Comparison of ENCODE assay signal across 1 cellular context in genomic region chr1:8259498-8260290, GRCh38.
TF ChIP-seq lines count a peak whose summit lies in the region.

No MANE protein-coding gene starts in this region.

TF ChIP-seq in HepG2, 621 proteins besides CTCF, POLR2A, EP300 and RAD21 (continued from another document and continues in another):
- TF ChIP-seq RBAK (CRISPR knock-in tag; IDR thresholded peaks at IDR 0.05) = no peak
- TF ChIP-seq, protein P1, sequence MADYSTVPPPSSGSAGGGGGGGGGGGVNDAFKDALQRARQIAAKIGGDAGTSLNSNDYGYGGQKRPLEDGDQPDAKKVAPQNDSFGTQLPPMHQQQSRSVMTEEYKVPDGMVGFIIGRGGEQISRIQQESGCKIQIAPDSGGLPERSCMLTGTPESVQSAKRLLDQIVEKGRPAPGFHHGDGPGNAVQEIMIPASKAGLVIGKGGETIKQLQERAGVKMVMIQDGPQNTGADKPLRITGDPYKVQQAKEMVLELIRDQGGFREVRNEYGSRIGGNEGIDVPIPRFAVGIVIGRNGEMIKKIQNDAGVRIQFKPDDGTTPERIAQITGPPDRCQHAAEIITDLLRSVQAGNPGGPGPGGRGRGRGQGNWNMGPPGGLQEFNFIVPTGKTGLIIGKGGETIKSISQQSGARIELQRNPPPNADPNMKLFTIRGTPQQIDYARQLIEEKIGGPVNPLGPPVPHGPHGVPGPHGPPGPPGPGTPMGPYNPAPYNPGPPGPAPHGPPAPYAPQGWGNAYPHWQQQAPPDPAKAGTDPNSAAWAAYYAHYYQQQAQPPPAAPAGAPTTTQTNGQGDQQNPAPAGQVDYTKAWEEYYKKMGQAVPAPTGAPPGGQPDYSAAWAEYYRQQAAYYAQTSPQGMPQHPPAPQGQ (CRISPR knock-in tag; IDR thresholded peaks at IDR 0.05; ENCODE audit: borderline replicate concordance) = no peak
- no peak for TF ChIP-seq AGO2 (optimal IDR thresholded peaks at IDR 0.05; ENCODE audit: low read depth, low read length)
- no peak for TF ChIP-seq BHLHE40 (IDR thresholded peaks at IDR 0.05; ENCODE audit: low read length)
- no peak for TF ChIP-seq MTA3 (CRISPR knock-in tag; IDR thresholded peaks at IDR 0.05)
- no peak for TF ChIP-seq ELF4 (CRISPR knock-in tag; IDR thresholded peaks at IDR 0.05; ENCODE audit: borderline replicate concordance)
- peak; percentile 96; the same call in 1 of the 2 replicates for TF ChIP-seq CHD4 (IDR thresholded peaks at IDR 0.05; ENCODE audit: borderline replicate concordance, low read length)
- TF ChIP-seq ZNF772 (CRISPR knock-in tag; IDR thresholded peaks at IDR 0.05) = no peak
- TF ChIP-seq ETS1 (CRISPR knock-in tag; IDR thresholded peaks at IDR 0.05) = no peak
- TF ChIP-seq ZBTB3 (CRISPR knock-in tag; IDR thresholded peaks at IDR 0.05; ENCODE audit: borderline replicate concordance, low read depth) = no peak
- no peak for TF ChIP-seq THYN1 (CRISPR knock-in tag; IDR thresholded peaks at IDR 0.05; ENCODE audit: borderline replicate concordance, low read depth)
- no peak for TF ChIP-seq AGO1 (IDR thresholded peaks at IDR 0.05; ENCODE audit: low read depth, low read length, poor library complexity, severe bottlenecking)
- TF ChIP-seq ZNF761 (CRISPR knock-in tag; conservative IDR thresholded peaks at IDR 0.05) = no peak
- no peak for TF ChIP-seq ZNF17 (CRISPR knock-in tag; IDR thresholded peaks at IDR 0.05)
- no peak for TF ChIP-seq TBX2 (CRISPR knock-in tag; IDR thresholded peaks at IDR 0.05; ENCODE audit: borderline replicate concordance)
- no peak for TF ChIP-seq HNRNPLL (IDR thresholded peaks at IDR 0.05; ENCODE audit: low read depth, low read length, poor library complexity, severe bottlenecking)
- TF ChIP-seq, protein P2, sequence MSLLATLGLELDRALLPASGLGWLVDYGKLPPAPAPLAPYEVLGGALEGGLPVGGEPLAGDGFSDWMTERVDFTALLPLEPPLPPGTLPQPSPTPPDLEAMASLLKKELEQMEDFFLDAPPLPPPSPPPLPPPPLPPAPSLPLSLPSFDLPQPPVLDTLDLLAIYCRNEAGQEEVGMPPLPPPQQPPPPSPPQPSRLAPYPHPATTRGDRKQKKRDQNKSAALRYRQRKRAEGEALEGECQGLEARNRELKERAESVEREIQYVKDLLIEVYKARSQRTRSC (CRISPR knock-in tag; IDR thresholded peaks at IDR 0.05; ENCODE audit: low read depth) = no peak
- TF ChIP-seq, protein P3, sequence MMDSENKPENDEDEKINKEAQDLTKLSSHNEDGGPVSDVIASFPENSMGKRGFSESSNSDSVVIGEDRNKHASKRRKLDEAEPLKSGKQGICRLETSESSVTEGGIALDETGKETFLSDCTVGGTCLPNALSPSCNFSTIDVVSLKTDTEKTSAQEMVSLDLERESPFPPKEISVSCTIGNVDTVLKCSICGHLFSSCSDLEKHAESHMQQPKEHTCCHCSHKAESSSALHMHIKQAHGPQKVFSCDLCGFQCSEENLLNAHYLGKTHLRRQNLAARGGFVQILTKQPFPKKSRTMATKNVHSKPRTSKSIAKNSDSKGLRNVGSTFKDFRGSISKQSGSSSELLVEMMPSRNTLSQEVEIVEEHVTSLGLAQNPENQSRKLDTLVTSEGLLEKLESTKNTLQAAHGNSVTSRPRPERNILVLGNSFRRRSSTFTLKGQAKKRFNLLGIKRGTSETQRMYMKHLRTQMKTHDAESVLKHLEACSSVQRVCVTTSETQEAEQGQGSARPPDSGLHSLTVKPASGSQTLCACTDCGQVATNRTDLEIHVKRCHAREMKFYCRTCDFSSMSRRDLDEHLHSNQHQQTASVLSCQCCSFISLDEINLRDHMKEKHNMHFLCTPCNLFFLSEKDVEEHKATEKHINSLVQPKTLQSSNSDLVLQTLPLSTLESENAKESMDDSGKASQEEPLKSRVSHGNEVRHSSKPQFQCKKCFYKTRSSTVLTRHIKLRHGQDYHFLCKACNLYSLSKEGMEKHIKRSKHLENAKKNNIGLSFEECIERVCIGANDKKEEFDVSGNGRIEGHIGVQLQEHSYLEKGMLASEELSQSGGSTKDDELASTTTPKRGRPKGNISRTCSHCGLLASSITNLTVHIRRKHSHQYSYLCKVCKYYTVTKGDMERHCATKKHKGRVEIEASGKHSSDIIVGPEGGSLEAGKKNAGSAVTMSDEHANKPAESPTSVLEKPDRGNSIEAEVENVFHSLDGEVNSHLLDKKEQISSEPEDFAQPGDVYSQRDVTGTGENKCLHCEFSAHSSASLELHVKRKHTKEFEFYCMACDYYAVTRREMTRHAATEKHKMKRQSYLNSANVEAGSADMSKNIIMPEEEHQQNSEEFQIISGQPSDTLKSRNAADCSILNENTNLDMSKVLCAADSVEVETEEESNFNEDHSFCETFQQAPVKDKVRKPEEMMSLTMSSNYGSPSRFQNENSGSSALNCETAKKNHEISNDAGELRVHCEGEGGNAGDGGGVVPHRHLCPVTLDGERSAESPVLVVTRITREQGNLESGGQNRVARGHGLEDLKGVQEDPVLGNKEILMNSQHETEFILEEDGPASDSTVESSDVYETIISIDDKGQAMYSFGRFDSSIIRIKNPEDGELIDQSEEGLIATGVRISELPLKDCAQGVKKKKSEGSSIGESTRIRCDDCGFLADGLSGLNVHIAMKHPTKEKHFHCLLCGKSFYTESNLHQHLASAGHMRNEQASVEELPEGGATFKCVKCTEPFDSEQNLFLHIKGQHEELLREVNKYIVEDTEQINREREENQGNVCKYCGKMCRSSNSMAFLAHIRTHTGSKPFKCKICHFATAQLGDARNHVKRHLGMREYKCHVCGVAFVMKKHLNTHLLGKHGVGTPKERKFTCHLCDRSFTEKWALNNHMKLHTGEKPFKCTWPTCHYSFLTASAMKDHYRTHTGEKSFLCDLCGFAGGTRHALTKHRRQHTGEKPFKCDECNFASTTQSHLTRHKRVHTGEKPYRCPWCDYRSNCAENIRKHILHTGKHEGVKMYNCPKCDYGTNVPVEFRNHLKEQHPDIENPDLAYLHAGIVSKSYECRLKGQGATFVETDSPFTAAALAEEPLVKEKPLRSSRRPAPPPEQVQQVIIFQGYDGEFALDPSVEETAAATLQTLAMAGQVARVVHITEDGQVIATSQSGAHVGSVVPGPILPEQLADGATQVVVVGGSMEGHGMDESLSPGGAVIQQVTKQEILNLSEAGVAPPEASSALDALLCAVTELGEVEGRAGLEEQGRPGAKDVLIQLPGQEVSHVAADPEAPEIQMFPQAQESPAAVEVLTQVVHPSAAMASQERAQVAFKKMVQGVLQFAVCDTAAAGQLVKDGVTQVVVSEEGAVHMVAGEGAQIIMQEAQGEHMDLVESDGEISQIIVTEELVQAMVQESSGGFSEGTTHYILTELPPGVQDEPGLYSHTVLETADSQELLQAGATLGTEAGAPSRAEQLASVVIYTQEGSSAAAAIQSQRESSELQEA (CRISPR knock-in tag; IDR thresholded peaks at IDR 0.05; ENCODE audit: not compliant biosample characterization) = no peak
- no peak for TF ChIP-seq MAZ (IDR thresholded peaks at IDR 0.05; ENCODE audit: borderline replicate concordance, low read depth, low read length)
- no peak for TF ChIP-seq MAZ (CRISPR knock-in tag; IDR thresholded peaks at IDR 0.05; ENCODE audit: low read depth)
- TF ChIP-seq PCBP2 (optimal IDR thresholded peaks at IDR 0.05; ENCODE audit: low read depth, low read length, poor library complexity, severe bottlenecking) = no peak
- TF ChIP-seq TBP (CRISPR knock-in tag; IDR thresholded peaks at IDR 0.05) = no peak
- TF ChIP-seq, protein P4, sequence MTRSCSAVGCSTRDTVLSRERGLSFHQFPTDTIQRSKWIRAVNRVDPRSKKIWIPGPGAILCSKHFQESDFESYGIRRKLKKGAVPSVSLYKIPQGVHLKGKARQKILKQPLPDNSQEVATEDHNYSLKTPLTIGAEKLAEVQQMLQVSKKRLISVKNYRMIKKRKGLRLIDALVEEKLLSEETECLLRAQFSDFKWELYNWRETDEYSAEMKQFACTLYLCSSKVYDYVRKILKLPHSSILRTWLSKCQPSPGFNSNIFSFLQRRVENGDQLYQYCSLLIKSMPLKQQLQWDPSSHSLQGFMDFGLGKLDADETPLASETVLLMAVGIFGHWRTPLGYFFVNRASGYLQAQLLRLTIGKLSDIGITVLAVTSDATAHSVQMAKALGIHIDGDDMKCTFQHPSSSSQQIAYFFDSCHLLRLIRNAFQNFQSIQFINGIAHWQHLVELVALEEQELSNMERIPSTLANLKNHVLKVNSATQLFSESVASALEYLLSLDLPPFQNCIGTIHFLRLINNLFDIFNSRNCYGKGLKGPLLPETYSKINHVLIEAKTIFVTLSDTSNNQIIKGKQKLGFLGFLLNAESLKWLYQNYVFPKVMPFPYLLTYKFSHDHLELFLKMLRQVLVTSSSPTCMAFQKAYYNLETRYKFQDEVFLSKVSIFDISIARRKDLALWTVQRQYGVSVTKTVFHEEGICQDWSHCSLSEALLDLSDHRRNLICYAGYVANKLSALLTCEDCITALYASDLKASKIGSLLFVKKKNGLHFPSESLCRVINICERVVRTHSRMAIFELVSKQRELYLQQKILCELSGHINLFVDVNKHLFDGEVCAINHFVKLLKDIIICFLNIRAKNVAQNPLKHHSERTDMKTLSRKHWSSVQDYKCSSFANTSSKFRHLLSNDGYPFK (CRISPR knock-in tag; IDR thresholded peaks at IDR 0.05; ENCODE audit: borderline replicate concordance) = no peak
- no peak for TF ChIP-seq DBP (CRISPR knock-in tag; IDR thresholded peaks at IDR 0.05; ENCODE audit: not compliant biosample characterization)
- 0 out of 2 replicates have a peak, but pooled peaks have one; percentile 9 for TF ChIP-seq SPEN (CRISPR knock-in tag; IDR thresholded peaks at IDR 0.05; ENCODE audit: low read depth)
- TF ChIP-seq ATRX (CRISPR knock-in tag; IDR thresholded peaks at IDR 0.05; ENCODE audit: borderline replicate concordance) = no peak
- no peak for TF ChIP-seq ZNF33B (CRISPR knock-in tag; IDR thresholded peaks at IDR 0.05)
- no peak for TF ChIP-seq NR2F6 (IDR thresholded peaks at IDR 0.05)
- no peak for TF ChIP-seq NR2F6 (CRISPR knock-in tag; IDR thresholded peaks at IDR 0.05)
- no peak for TF ChIP-seq ZNF264 (CRISPR knock-in tag; IDR thresholded peaks at IDR 0.05)
- peak; percentile 83 for TF ChIP-seq FOSL2 (CRISPR knock-in tag; IDR thresholded peaks at IDR 0.05)
- TF ChIP-seq ZNF44 (CRISPR knock-in tag; IDR thresholded peaks at IDR 0.05) = no peak
- no peak for TF ChIP-seq ZNF768 (CRISPR knock-in tag; IDR thresholded peaks at IDR 0.05)
- no peak for TF ChIP-seq MBNL3 (CRISPR knock-in tag; conservative IDR thresholded peaks at IDR 0.05)
- no peak for TF ChIP-seq RBM39 (IDR thresholded peaks at IDR 0.05; ENCODE audit: low read depth, low read length, poor library complexity, severe bottlenecking)
- no peak for TF ChIP-seq MED1 (CRISPR knock-in tag; IDR thresholded peaks at IDR 0.05)
- TF ChIP-seq HHEX (CRISPR knock-in tag; IDR thresholded peaks at IDR 0.05) = no peak
- no peak; the same call in 1 of the 2 replicates for TF ChIP-seq ZMYM4 (CRISPR knock-in tag; IDR thresholded peaks at IDR 0.05)
- TF ChIP-seq ZNF350 (CRISPR knock-in tag; IDR thresholded peaks at IDR 0.05; ENCODE audit: borderline replicate concordance, low read depth) = peak; percentile 51; the same call in 1 of the 2 replicates
- TF ChIP-seq, protein P5, sequence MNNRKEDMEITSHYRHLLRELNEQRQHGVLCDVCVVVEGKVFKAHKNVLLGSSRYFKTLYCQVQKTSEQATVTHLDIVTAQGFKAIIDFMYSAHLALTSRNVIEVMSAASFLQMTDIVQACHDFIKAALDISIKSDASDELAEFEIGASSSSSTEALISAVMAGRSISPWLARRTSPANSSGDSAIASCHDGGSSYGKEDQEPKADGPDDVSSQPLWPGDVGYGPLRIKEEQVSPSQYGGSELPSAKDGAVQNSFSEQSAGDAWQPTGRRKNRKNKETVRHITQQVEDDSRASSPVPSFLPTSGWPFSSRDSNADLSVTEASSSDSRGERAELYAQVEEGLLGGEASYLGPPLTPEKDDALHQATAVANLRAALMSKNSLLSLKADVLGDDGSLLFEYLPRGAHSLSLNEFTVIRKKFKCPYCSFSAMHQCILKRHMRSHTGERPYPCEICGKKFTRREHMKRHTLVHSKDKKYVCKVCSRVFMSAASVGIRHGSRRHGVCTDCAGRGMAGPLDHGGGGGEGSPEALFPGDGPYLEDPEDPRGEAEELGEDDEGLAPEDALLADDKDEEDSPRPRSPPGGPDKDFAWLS (CRISPR knock-in tag; IDR thresholded peaks at IDR 0.05; ENCODE audit: borderline replicate concordance) = no peak
- TF ChIP-seq ZNF589 (CRISPR knock-in tag; conservative IDR thresholded peaks at IDR 0.05) = no peak
- TF ChIP-seq RXRB (CRISPR knock-in tag; IDR thresholded peaks at IDR 0.05; ENCODE audit: borderline replicate concordance) = 0 out of 2 replicates have a peak, but pooled peaks have one; percentile 10
- TF ChIP-seq FOXJ3 (CRISPR knock-in tag; IDR thresholded peaks at IDR 0.05; ENCODE audit: borderline replicate concordance) = no peak
- TF ChIP-seq SMC3 (IDR thresholded peaks at IDR 0.05; ENCODE audit: low read length) = peak; percentile 24; the same call in 1 of the 2 replicates
- peak; percentile 24 for TF ChIP-seq HNRNPK (IDR thresholded peaks at IDR 0.05; ENCODE audit: low read depth, low read length, poor library complexity, severe bottlenecking)
- TF ChIP-seq HES4 (CRISPR knock-in tag; IDR thresholded peaks at IDR 0.05; ENCODE audit: borderline replicate concordance) = no peak
- TF ChIP-seq ATF1 (CRISPR knock-in tag; IDR thresholded peaks at IDR 0.05) = no peak; the same call in 1 of the 2 replicates
- no peak for TF ChIP-seq SMAD1 (CRISPR knock-in tag; IDR thresholded peaks at IDR 0.05; ENCODE audit: borderline replicate concordance, low read depth)
